8 cellular contexts compared by ENCODE assay signal in genomic region chr11:100687032-100687629, GRCh38. TPM values are rescaled to one million over a fixed set of nuclear protein-coding genes. Genes with fewer than 3 reads are reported as not detected.
DNase-seq lines count a peak whose midpoint lies in the region; ATAC-seq and TF ChIP-seq lines count a peak whose summit lies in the region.

TSS of gene ARHGAP42 (plus strand) at chr11:100687288. CDS start at chr11:100687679, 391 bp downstream.

- WGBS in right cardiac atrium, result 1% methylated on average over 81 of the region's 81 CpGs
- 1 to 2% (median 1%) methylated on average over 46 to 81 of the region's 81 CpGs for WGBS in psoas muscle, 3 donors

- H3K27ac ChIP-seq in ascending aorta (peak within 1 kb of the TSS; percentile 72 to 74), right cardiac atrium (ENCODE audit: low read length) (peak within 1 kb of the TSS; percentile 70), psoas muscle (peak within 1 kb of the TSS; percentile 86)

- peak; percentile 80 for ATAC-seq in GM18511 (IDR thresholded peaks at IDR 0.05; ENCODE audit: unreplicated experiment)
- peak; percentile 66 for ATAC-seq in HG02884 (IDR thresholded peaks at IDR 0.05; ENCODE audit: unreplicated experiment)
- peak; percentile 86 to 89 for ATAC-seq in right cardiac atrium
- peak; percentile 62 to 76 (median 73) for ATAC-seq in psoas muscle

- H3K9me3 ChIP-seq in ascending aorta (no peaks in the 10 kb centered on the region), right cardiac atrium (ENCODE audit: control insufficient read depth, low read length) (no peaks in the 10 kb centered on the region), psoas muscle (no peaks in the 10 kb centered on the region)

- no peaks in the 10 kb centered on the region for H3K36me3 ChIP-seq in ascending aorta
- no peaks in the 10 kb centered on the region for H3K36me3 ChIP-seq in psoas muscle (ENCODE audit: insufficient read depth in 1 of 2, low read depth in 1 of 2)

- DNase-seq in AG10803 (ENCODE audit: low read depth), result peak; percentile 55
- peak; percentile 71 for DNase-seq in NCI-H69 (lab: John Stamatoyannopoulos, UW)
- peak in 1 of 2 donors; percentile 69 for DNase-seq in ascending aorta (ENCODE audit: low spot score in 2 of 2)
- peak; percentile 81 to 91 (median 87) for DNase-seq in right cardiac atrium
- DNase-seq in psoas muscle, result peak; percentile 78 to 85
- no peak for DNase-seq in NCI-H1694 (lab: John Stamatoyannopoulos, UW)

- peak within 1 kb of the TSS; percentile 76 for H3K4me3 ChIP-seq in AG10803 (ENCODE audit: low read length)
- H3K4me3 ChIP-seq in ascending aorta, result peak within 1 kb of the TSS; percentile 64 to 95
- peak within 1 kb of the TSS; percentile 78 for H3K4me3 ChIP-seq in right cardiac atrium (ENCODE audit: low read length)
- peak within 1 kb of the TSS; percentile 74 for H3K4me3 ChIP-seq in psoas muscle

- intact Hi-C loops in ascending aorta (cut with DNase I) (loop anchor here (5.0 kb wide), 1 partner anchor 50 kb away; no protein-coding TSS in a partner anchor), right cardiac atrium (cut with DNase I) (loop anchor here in 3 of 4 donors (5.0 to 10.0 kb wide), 3 partner anchors 102 to 240 kb away; no protein-coding TSS in a partner anchor), psoas muscle (cut with DNase I) (loop anchor here (2.0 to 10.0 kb wide), 3 partner anchors 112 to 170 kb away; no protein-coding TSS in a partner anchor)

- H3K4me1 ChIP-seq in ascending aorta (peaks cover 0 to 7% of the 10 kb centered on the region in 2 donors), right cardiac atrium (ENCODE audit: control insufficient read depth, insufficient read depth, low read length) (peaks cover 2% of the 10 kb centered on the region), psoas muscle (no peaks in the 10 kb centered on the region)

- H3K27me3 ChIP-seq in ascending aorta, result no peaks in the 10 kb centered on the region
- H3K27me3 ChIP-seq in right cardiac atrium (ENCODE audit: control insufficient read depth, insufficient read depth), result no peaks in the 10 kb centered on the region
- no peaks in the 10 kb centered on the region for H3K27me3 ChIP-seq in psoas muscle (ENCODE audit: insufficient read depth in 3 of 3, low read length in 2 of 3)

- TF ChIP-seq CTCF in AG10803 (conservative IDR thresholded peaks at IDR 0.05; ENCODE audit: low read length), result no peak
- TF ChIP-seq CTCF in ascending aorta (IDR thresholded peaks at IDR 0.05), result no peak
- TF ChIP-seq CTCF in psoas muscle (IDR thresholded peaks at IDR 0.05), result no peak

RNA-seq across cellular contexts. Expression of gene ARHGAP42, which starts in this region (rescaled TPM):
- total RNA-seq in ascending aorta (4.7 TPM), right cardiac atrium (1 to 10 TPM; 5.9 to 8.6 (median 6.7) TPM), psoas muscle (10 to 100 TPM in 3 of 4 donors, 1 to 10 TPM in 1; 4.8 to 12.3 (median 11.5) TPM)
- polyA plus RNA-seq in right cardiac atrium (4.5 TPM), psoas muscle (1 to 10 TPM; 3.8 to 7.2 (median 4.2) TPM)
